15 cellular contexts compared by ENCODE assay signal in the genomic region with DNA sequence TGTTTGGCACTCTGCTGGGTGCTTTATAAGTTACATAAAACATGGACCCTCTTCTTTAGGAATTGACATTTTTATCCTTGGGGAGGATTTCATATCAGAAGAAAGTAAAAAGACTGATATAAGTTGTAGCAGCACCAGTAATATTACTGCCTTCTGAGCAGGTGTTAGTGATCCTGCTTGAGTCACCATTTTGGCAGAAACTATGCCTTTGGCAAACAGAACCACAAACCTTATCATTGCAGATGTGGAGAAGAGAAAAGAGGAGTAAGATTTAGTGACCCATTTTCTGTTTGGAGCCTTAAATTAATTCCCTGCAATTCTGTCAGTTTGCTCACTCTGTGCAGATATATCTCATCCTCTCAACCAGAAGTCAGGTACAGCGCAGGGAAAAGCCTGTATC.
"Had no signal": no experiment of that assay in that cellular context is flagged by ENCODE, and none has a peak within 500 bp of the region (broad histone marks: within the 10 kb centered on the region; RNA-seq: fewer than 3 reads in every experiment).

No MANE protein-coding gene starts in this region.

- DNase-seq: activated CD4-positive, alpha-beta T cell treated with anti-CD3 and anti-CD28 coated beads, Interleukin-2, amount 50 U/mL, for 4 hours; activated CD8-positive, alpha-beta memory T cell treated with anti-CD3 and anti-CD28 coated beads, Interleukin-2, amount 50 U/mL, for 4 hours; activated naive CD8-positive, alpha-beta T cell treated with anti-CD3 and anti-CD28 coated beads for 36 hours; colonic mucosa; effector CD4-positive, alpha-beta T cell; retina; SIG-M5; stimulated activated CD4-positive, alpha-beta T cell treated with anti-CD3 and anti-CD28 coated beads, Interleukin-4, amount 100 ng/mL, for 4 hours; substantia nigra; transverse colon had no signal

- H3K9me3 Mint-ChIP-seq: activated T-helper 2 cell treated with anti-CD3 and anti-CD28 coated beads, Interferon-gamma antibody, Interleukin-2, Interleukin-4, amounts not matched to agents 10 μg/mL and 5 μg/mL and 100 μg/mL, durations not matched to agents 14 hours and 24 hours and 36 hours had no signal

- H3K27me3 ChIP-seq: ascending aorta, colonic mucosa, hepatocyte, transverse colon had no signal

- H3K4me1 ChIP-seq: ascending aorta, colonic mucosa, transverse colon had no signal

- H3K4me1 Mint-ChIP-seq: activated naive CD8-positive, alpha-beta T cell treated with anti-CD3 and anti-CD28 coated beads for 36 hours had no signal

- H3K27me3 Mint-ChIP-seq: activated naive CD8-positive, alpha-beta T cell treated with anti-CD3 and anti-CD28 coated beads for 36 hours had no signal

- H3K4me3 Mint-ChIP-seq: activated naive CD8-positive, alpha-beta T cell treated with anti-CD3 and anti-CD28 coated beads for 36 hours; T-helper 2 cell treated with Interferon-gamma antibody and Interleukin-4, amounts not matched to agents 5 μg/mL and 100 μg/mL, for 36 hours had no signal

- H3K9me3 ChIP-seq: ascending aorta, colonic mucosa, transverse colon had no signal

- H3K27ac Mint-ChIP-seq: activated T-helper 2 cell treated with anti-CD3 and anti-CD28 coated beads, Interferon-gamma antibody, Interleukin-2, Interleukin-4, amounts not matched to agents 10 μg/mL and 5 μg/mL and 100 μg/mL, durations not matched to agents 14 hours and 24 hours and 36 hours; T-helper 2 cell treated with Interferon-gamma antibody and Interleukin-4, amounts not matched to agents 5 μg/mL and 100 μg/mL, for 36 hours had no signal

- H3K4me3 ChIP-seq: ascending aorta, colonic mucosa, hepatocyte, skin epidermis, transverse colon had no signal

- H3K27ac ChIP-seq: ascending aorta, colonic mucosa, hepatocyte, skin epidermis, transverse colon had no signal
